In the genomic region with DNA sequence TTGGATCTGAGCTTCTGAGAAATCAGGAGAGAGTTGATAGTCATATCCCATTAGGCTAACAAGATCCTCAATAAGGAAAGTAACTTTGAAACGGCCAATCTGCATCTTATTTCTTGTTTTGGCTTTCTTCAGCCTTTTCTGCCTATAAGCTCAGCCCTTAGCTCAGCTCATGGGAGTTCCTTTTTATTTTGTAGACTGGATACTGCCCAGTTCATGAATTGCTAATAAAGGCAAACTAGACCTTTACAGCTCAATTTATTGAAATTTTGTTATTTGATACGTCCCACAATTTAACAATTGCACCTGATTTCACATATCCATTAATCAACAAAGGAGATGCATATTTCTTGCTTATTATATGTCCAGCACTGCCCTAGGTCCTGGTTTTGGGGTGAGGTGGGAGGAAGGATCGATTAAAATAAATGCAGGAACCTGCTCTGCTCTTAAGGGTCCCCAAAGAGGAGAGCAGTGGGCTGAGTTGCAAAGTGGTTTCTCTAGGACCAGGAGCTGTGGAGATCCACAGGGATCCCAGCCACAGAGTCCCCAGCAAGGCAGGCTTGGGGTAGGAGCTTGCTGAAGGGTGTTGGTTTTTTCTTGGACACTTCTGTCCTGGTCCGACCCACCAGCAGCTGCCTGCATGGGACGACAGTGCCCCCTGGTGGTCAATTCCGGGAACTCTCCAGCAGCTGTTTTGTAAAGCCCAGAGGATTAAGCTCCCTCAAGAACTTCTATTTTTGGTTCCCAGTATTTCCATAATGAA, we compare ENCODE assay signal across 8 cellular contexts. TPM values are rescaled to one million over a fixed set of nuclear protein-coding genes. Genes with fewer than 3 reads are reported as not detected.
A peak's percentile ranks its signal among the peaks of the same experiment; 100 is the strongest.
DNase-seq lines count a peak whose midpoint lies in the region; ATAC-seq lines count a peak whose summit lies in the region.

No MANE protein-coding gene starts in this region.

- DNase-seq in G401 (ENCODE audit: low spot score) (peak; percentile 82), NCI-H345 (lab: John Stamatoyannopoulos, UW) (peak; percentile 78), cerebellar cortex (ENCODE audit: low spot score) (peak; percentile 84), left kidney (ENCODE audit: low read depth, low spot score) (peak; percentile 86)
- DNase-seq in activated CD4-positive, CD25-positive, alpha-beta regulatory T cell treated with anti-CD3 and anti-CD28 coated beads, Interleukin-2, amount 50 U/mL, for 72 hours = peak; percentile 91
- DNase-seq in stimulated activated CD4-positive, alpha-beta T cell treated with anti-CD3 and anti-CD28 coated beads, Interleukin-2, amount 100 ng/mL, for 48 hours = peak; percentile 90 to 91

- in situ Hi-C loops in G401 (cut with HindIII; ENCODE audit: low sequenced_read_pairs) = loop anchor here (25.0 kb wide), 1 partner anchor 332 kb away; a partner anchor contains a TSS

- ATAC-seq in HG02798 (IDR thresholded peaks at IDR 0.05; ENCODE audit: poor library complexity, unreplicated experiment) (peak; percentile 66), GM18520 (IDR thresholded peaks at IDR 0.05; ENCODE audit: unreplicated experiment) (no peak)

RNA-seq across cellular contexts. Expression of a gene that starts 22.9 kb away (rescaled TPM):
- 58.2 and 135 TPM in 2 replicates for total RNA-seq in G401 (2014; rRNA removed; shearing (Covaris generic))

RNA-seq across cellular contexts. Expression of a gene that starts 40.9 kb away (rescaled TPM):
- total RNA-seq in G401 (2014; rRNA removed; shearing (Covaris generic)) = 12.4 and 25.2 TPM in 2 replicates
